ENCODE assay signal across 16 cellular contexts in the genomic region with DNA sequence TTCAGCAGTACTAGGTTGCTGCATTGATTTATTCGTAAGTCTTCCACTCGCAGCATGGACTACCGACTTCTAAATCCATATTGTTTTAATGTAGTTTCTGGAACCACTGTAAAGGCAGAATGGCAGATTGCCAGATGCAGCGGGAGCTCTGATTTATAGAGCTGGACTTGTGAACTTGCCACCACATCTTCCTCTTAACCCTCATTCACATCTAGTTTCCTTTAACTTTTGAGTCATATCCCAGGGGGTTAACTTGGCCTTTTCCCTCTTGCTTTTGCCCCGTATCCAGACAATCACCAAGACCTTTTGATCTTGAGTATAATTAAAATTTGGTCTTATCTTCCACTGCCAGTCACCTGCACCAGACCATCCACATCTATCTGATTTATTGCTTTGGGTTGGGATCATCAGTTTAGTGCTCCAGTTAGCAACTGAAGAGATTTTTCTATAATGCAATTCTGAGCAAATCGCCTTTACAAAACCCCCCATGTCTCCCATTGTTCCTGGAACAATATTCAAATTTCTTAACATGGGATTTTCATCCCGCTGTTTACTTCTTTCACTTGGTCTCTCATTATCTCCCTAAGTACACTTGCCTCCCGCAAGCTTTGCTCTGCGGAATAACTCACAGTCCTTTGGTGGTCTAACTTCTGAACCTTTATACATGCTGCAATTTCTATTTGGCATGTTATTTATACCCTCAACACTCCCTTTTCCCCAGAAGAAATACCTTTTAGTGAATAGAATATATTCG.
DNase-seq lines count a peak whose midpoint lies in the region; TF ChIP-seq lines count a peak whose summit lies in the region.
"Had no signal": no experiment of that assay in that cellular context is flagged by ENCODE, and none has a peak within 500 bp of the region (broad histone marks: within the 10 kb centered on the region; RNA-seq: fewer than 3 reads in every experiment).

No MANE protein-coding gene starts in this region.

- no peaks in the 10 kb centered on the region for H3F3A ChIP-seq in smooth muscle cell (ENCODE audit: low read depth)

- peaks cover 30% of the 10 kb centered on the region for H3K4me1 ChIP-seq in smooth muscle cell (ENCODE audit: low read depth)

- no peak overlapping the region for H3K27ac ChIP-seq in smooth muscle cell (ENCODE audit: low read depth)
- H3K27ac ChIP-seq: 22Rv1 had no signal

- no peak overlapping the region for H3K9ac ChIP-seq in smooth muscle cell (ENCODE audit: low read depth)

- DNase-seq in DMS 273 (lab: John Stamatoyannopoulos, UW; ENCODE audit: unreplicated experiment) (peak; percentile 2), DMS 273 treated with DMSO at 0.1 percent for 48 hours (lab: John Stamatoyannopoulos, UW) (no peak), NCI-H69 (lab: John Stamatoyannopoulos, UW) (peak; percentile 86), fibroblast of the conjunctiva (ENCODE audit: low read depth) (peak; percentile 18), stromal cell of bone marrow (ENCODE audit: low read depth) (peak; percentile 31), NAMALWA (ENCODE audit: low spot score) (no peak), smooth muscle cell (lab: John Stamatoyannopoulos, UW; ENCODE audit: unreplicated experiment) (no peak)
- DNase-seq in stimulated activated CD4-positive, alpha-beta T cell treated with anti-CD3 and anti-CD28 coated beads, Interleukin-4, amount 100 ng/mL, for 4 hours, result no peak
- DNase-seq: activated CD4-positive, alpha-beta T cell treated with anti-CD3 and anti-CD28 coated beads for 36 hours; activated naive CD8-positive, alpha-beta T cell treated with anti-CD3 and anti-CD28 coated beads for 36 hours; cerebellar nuclear complex; glutamatergic neuron; kidney glomerular epithelial cell; NCI-H1092 treated with DMSO at 0.1 percent for 48 hours; NCI-H226 had no signal

- WGBS in smooth muscle cell (ENCODE audit: low lambda C conversion rate), result 67% methylated on average over 10 of the region's 10 CpGs

- no peak for TF ChIP-seq CTCF in smooth muscle cell (IDR thresholded peaks at IDR 0.05; ENCODE audit: borderline replicate concordance, insufficient read depth, poor library complexity, severe bottlenecking)

- no peaks in the 10 kb centered on the region for H3K79me2 ChIP-seq in smooth muscle cell (ENCODE audit: low read depth)

- H3K4me3 ChIP-seq in smooth muscle cell, result no peak overlapping the region

- H3K36me3 ChIP-seq in smooth muscle cell (ENCODE audit: low read depth), result no peaks in the 10 kb centered on the region

- no peaks in the 10 kb centered on the region for H3K27me3 ChIP-seq in smooth muscle cell (ENCODE audit: low read depth)

- H3K9me3 ChIP-seq in smooth muscle cell (replicated peaks; ENCODE audit: low read depth), result no peaks in the 10 kb centered on the region

- H3K4me2 ChIP-seq in smooth muscle cell, result no peak overlapping the region

- no peaks in the 10 kb centered on the region for H4K20me1 ChIP-seq in smooth muscle cell (ENCODE audit: low read depth)

- no peak overlapping the region for H2AFZ ChIP-seq in smooth muscle cell (ENCODE audit: low read depth)

Comparison
In these comparisons a context has a peak if more than half of its experiments do, and no peak if none do; other contexts are left out.
1. DNase-seq: peak in DMS 273 (single experiment), NCI-H69 (single experiment), fibroblast of the conjunctiva (single experiment) and stromal cell of bone marrow (single experiment); none in DMS 273 treated with DMSO at 0.1 percent for 48 hours (single experiment), stimulated activated CD4-positive, alpha-beta T cell treated with anti-CD3 and anti-CD28 coated beads, Interleukin-4, amount 100 ng/mL, for 4 hours (0 of 2), NAMALWA (single experiment) and smooth muscle cell (single experiment).